Comparison of ENCODE assay signal across 12 cellular contexts in the genomic region with DNA sequence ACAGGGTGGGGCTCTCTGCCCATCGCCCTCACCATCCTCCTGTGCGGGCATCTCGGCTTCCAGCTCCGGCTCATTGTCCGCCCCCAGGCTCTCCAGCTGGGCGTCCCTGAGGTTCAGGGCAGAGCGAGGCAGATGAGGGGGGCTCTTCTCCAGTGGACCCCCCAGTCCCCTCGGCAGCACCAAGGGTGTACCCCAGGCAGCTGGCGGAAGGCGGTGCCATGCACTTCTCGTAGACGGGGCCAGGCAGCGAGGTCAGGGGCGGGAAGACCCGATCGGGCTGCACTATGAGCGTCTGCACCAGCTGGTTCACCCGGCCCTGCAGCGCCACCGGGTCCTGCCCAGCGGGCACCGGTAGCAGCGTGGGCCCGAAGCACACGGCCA. TPM values are rescaled to one million over a fixed set of nuclear protein-coding genes. Genes with fewer than 3 reads are reported as not detected.
"Had no signal": no experiment of that assay in that cellular context is flagged by ENCODE, and none has a peak within 500 bp of the region (broad histone marks: within the 10 kb centered on the region; RNA-seq: fewer than 3 reads in every experiment).

No MANE protein-coding gene starts in this region.

- H3K27ac Mint-ChIP-seq: HFFc6 had no signal

- FAIRE-seq: HepG2 had no signal

- H3K9me3 ChIP-seq: HAP-1 had no signal

- H3K9me3 Mint-ChIP-seq: HFFc6 had no signal

- H3K4me3 Mint-ChIP-seq: HFFc6 had no signal

- H3K4me2 ChIP-seq: KMS-11 had no signal

- DNase-seq: GM23248, GOT3, H7, HFFc6, IMR-90, KBM-7 had no signal

- H3K27ac ChIP-seq: GM23248, HL-60, KMS-11 had no signal

- H2AFZ ChIP-seq: GM23248 had no signal

- ATAC-seq: HCT116 had no signal

- H3K4me1 ChIP-seq: HAP-1 had no signal

- H3K9ac ChIP-seq: GM23248, KMS-11 had no signal

- H3K36me3 ChIP-seq: HAP-1 had no signal

- H3K4me3 ChIP-seq: GM23248, HAP-1 had no signal

RNA-seq across cellular contexts. Expression of a gene that starts 5.5 kb away (rescaled TPM):
- total RNA-seq: GM23248, H7, HepG2, HFFc6, HT1080, IMR-90 had no signal
- polyA plus RNA-seq: GM23248, HepG2, IMR-90 had no signal

RNA-seq across cellular contexts. Expression of a gene that starts 34.5 kb away (rescaled TPM):
- polyA plus RNA-seq: GM23248 had no signal
